In the genomic region with DNA sequence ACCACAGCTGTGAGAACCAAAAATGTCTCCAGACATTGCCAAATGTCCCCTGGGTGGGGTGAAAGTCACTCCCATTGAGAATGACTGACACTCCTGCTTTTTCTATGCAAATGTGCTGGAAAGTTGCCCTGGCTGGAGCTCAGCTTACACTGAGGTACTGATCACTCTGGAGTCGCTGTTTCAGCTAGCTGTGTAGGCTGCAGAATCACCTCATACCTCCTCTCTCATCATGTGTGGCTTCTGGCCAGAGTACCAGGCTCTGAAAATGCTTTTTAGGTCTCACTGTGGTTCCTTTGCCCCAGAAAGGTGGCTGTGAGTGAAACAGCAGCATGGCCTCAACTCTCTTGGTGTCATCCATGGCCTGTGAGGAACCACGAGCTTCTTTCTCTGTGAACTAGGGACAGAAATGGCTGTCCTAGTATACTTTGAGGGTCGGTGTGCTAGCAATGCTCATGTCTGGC, we compare ENCODE assay signal across 13 cellular contexts.
DNase-seq lines count a peak whose midpoint lies in the region; ATAC-seq, FAIRE-seq and TF ChIP-seq lines count a peak whose summit lies in the region.
"Had no signal": no experiment of that assay in that cellular context is flagged by ENCODE, and none has a peak within 500 bp of the region (broad histone marks: within the 10 kb centered on the region; RNA-seq: fewer than 3 reads in every experiment).

No MANE protein-coding gene starts in this region.

- BruUV-seq in K562 (replicated peaks; lab: Mats Ljungman, UMichigan) = no TSS peak

- peak; percentile 21 for DNase-seq in activated CD4-positive, alpha-beta memory T cell treated with anti-CD3 and anti-CD28 coated beads, Interleukin-2, amount 10 ng/mL, durations not matched to agents 7 days and 5 days
- DNase-seq in activated CD4-positive, alpha-beta memory T cell treated with anti-CD3 and anti-CD28 coated beads for 36 hours = no peak
- DNase-seq in K562 (ENCODE audit: extremely low read depth in 1 of 4, low spot score in 3 of 4) (peak in 2 of 4 experiments; percentile 20 to 31), pons (ENCODE audit: low spot score) (peak; percentile 11)
- no peak for DNase-seq in CD4-positive, alpha-beta memory T cell
- DNase-seq: activated CD4-positive, CD25-positive, alpha-beta regulatory T cell treated with anti-CD3 and anti-CD28 coated beads, Interleukin-2, amount 50 U/mL, for 72 hours; effector CD8-positive, alpha-beta T cell; hippocampal formation; NCI-H187 had no signal

- no peak overlapping the region for H3K4me3 ChIP-seq in K562
- H3K4me3 ChIP-seq in CD4-positive, alpha-beta memory T cell (ENCODE audit: low read length in 2 of 2) = no peak overlapping the region
- H3K4me3 ChIP-seq: smooth muscle cell had no signal

- WGBS in K562 (ENCODE audit: insufficient coverage, low coverage, missing lambda C conversion rate) = 0% methylated on average over 2 of the region's 3 CpGs

- H3K27ac Mint-ChIP-seq in activated CD4-positive, alpha-beta memory T cell treated with anti-CD3 and anti-CD28 coated beads, Interleukin-2, amount 10 ng/mL, durations not matched to agents 7 days and 5 days = peak overlapping the region; percentile 84
- H3K27ac Mint-ChIP-seq in activated CD4-positive, alpha-beta memory T cell treated with anti-CD3 and anti-CD28 coated beads for 36 hours = no peak overlapping the region
- no peak overlapping the region for H3K27ac Mint-ChIP-seq in CD4-positive, alpha-beta memory T cell

- H3K27me3 Mint-ChIP-seq in activated CD4-positive, alpha-beta memory T cell treated with anti-CD3 and anti-CD28 coated beads, Interleukin-2, amount 10 ng/mL, durations not matched to agents 7 days and 5 days = no peaks in the 10 kb centered on the region
- peaks cover 3% of the 10 kb centered on the region for H3K27me3 Mint-ChIP-seq in activated CD4-positive, alpha-beta memory T cell treated with anti-CD3 and anti-CD28 coated beads for 36 hours
- H3K27me3 Mint-ChIP-seq in CD4-positive, alpha-beta memory T cell = no peaks in the 10 kb centered on the region

- no peaks in the 10 kb centered on the region for H3K79me2 ChIP-seq in K562 (ENCODE audit: control insufficient read depth, insufficient read depth, low read length)

- no peaks in the 10 kb centered on the region for H3K36me3 ChIP-seq in KOPT-K1 (ENCODE audit: insufficient read depth, low read length)
- H3K36me3 ChIP-seq in K562 (ENCODE audit: control insufficient read depth, insufficient read depth, low read length) = no peaks in the 10 kb centered on the region
- H3K36me3 ChIP-seq in CD4-positive, alpha-beta memory T cell (ENCODE audit: insufficient read depth, low read length) = no peaks in the 10 kb centered on the region

- in situ Hi-C loops in K562 (cut with MboI) = no loop called here

- ATAC-seq in K562 (peak; percentile 84), GM18909 (IDR thresholded peaks at IDR 0.05; ENCODE audit: poor library complexity, unreplicated experiment) (no peak), HG02840 (IDR thresholded peaks at IDR 0.05; ENCODE audit: low FRiP score, unreplicated experiment) (no peak)

- no peak for TF ChIP-seq POLR2A in K562 (conservative IDR thresholded peaks at IDR 0.05)

- no peak for TF ChIP-seq RAD21 in K562 (CRISPR knock-in tag; conservative IDR thresholded peaks at IDR 0.05 in 1 of 2, IDR thresholded peaks at IDR 0.05 in 1 of 2)

- POLR2A ChIA-PET in activated CD4-positive, alpha-beta memory T cell treated with anti-CD3 and anti-CD28 coated beads, Interleukin-2, amount 10 ng/mL, durations not matched to agents 7 days and 5 days (lab: Charles Lee) = interaction anchor here (1.3 to 10.1 kb wide), 6 partner anchors 9 to 516 kb away, joined by 3 to 210 read pairs (median 6); no protein-coding TSS in a partner anchor
- POLR2A ChIA-PET in activated CD4-positive, alpha-beta memory T cell treated with anti-CD3 and anti-CD28 coated beads for 36 hours (lab: Charles Lee) = interaction anchor here (0.7 kb wide), 1 partner anchor 9 kb away, joined by 3 read pairs; no protein-coding TSS in a partner anchor
- POLR2A ChIA-PET in K562 (lab: Yijun Ruan, JAX) = interaction anchor here (0.7 kb wide), 1 partner anchor 34 kb away, joined by 3 read pairs; no protein-coding TSS in a partner anchor
- POLR2A ChIA-PET in CD4-positive, alpha-beta memory T cell (lab: Charles Lee; ENCODE audit: partially characterized antibody) = no interaction called here

- peak overlapping the region; percentile 15; the same call in 1 of the 2 replicates for H2AFZ ChIP-seq in K562 (ENCODE audit: low read depth, low read length)

- peaks cover 7% of the 10 kb centered on the region for H3K9me3 ChIP-seq in KOPT-K1 (ENCODE audit: insufficient read depth, low read length, poor library complexity, severe bottlenecking)
- H3K9me3 ChIP-seq in K562 (replicated peaks; ENCODE audit: control insufficient read depth, insufficient read depth, low read depth, low read length) = no peaks in the 10 kb centered on the region
- no peaks in the 10 kb centered on the region for H3K9me3 ChIP-seq in CD4-positive, alpha-beta memory T cell (ENCODE audit: control insufficient read depth in 1 of 2, low read length in 2 of 2)

- H4K20me1 ChIP-seq in K562 (replicated peaks; ENCODE audit: control insufficient read depth, insufficient read depth, low read length) = no peaks in the 10 kb centered on the region

- TF ChIP-seq EP300 in K562 (IDR thresholded peaks at IDR 0.05; ENCODE audit: low read length) = no peak

- peaks cover 22% of the 10 kb centered on the region for H3K9me3 Mint-ChIP-seq in activated CD4-positive, alpha-beta memory T cell treated with anti-CD3 and anti-CD28 coated beads, Interleukin-2, amount 10 ng/mL, durations not matched to agents 7 days and 5 days
- peaks cover 6% of the 10 kb centered on the region for H3K9me3 Mint-ChIP-seq in activated CD4-positive, alpha-beta memory T cell treated with anti-CD3 and anti-CD28 coated beads for 36 hours
- H3K9me3 Mint-ChIP-seq in CD4-positive, alpha-beta memory T cell = peaks cover 0 to 3% (median 0%) of the 10 kb centered on the region in 8 donors

- no peak for FAIRE-seq in K562 (lab: Jason Lieb, UNC)

- H3K9ac ChIP-seq in K562 (ENCODE audit: insufficient read depth in 1 of 2, low read depth in 2 of 2, low read length in 2 of 2) = no peak overlapping the region

- H3K4me1 ChIP-seq in K562 (replicated peaks in 1 of 2; ENCODE audit: control insufficient read depth in 2 of 2, insufficient read depth in 2 of 2, low read length in 2 of 2) = peaks cover 5 to 19% of the 10 kb centered on the region in 2 experiments; a peak in 3 of 5 replicates
- H3K4me1 ChIP-seq in CD4-positive, alpha-beta memory T cell (ENCODE audit: insufficient read depth, low read length) = peaks cover 34% of the 10 kb centered on the region

- H3K4me3 Mint-ChIP-seq in activated CD4-positive, alpha-beta memory T cell treated with anti-CD3 and anti-CD28 coated beads, Interleukin-2, amount 10 ng/mL, durations not matched to agents 7 days and 5 days = peak overlapping the region; percentile 16
- no peak overlapping the region for H3K4me3 Mint-ChIP-seq in activated CD4-positive, alpha-beta memory T cell treated with anti-CD3 and anti-CD28 coated beads for 36 hours
- no peak overlapping the region for H3K4me3 Mint-ChIP-seq in CD4-positive, alpha-beta memory T cell

- intact Hi-C loops in activated CD4-positive, alpha-beta memory T cell treated with anti-CD3 and anti-CD28 coated beads for 36 hours (cut with micrococcal nuclease) = loop anchor here (5.0 kb wide), 1 partner anchor 37 kb away; no protein-coding TSS in a partner anchor
- intact Hi-C loops in K562 (cut with micrococcal nuclease) = no loop called here
- intact Hi-C loops in CD4-positive, alpha-beta memory T cell (cut with micrococcal nuclease) = no loop called here

- H3K4me2 ChIP-seq in K562 (ENCODE audit: insufficient read depth, low read length) = 0 out of 2 replicates have a peak overlapping the region, but pooled peaks have one; percentile 37

- peaks cover 32% of the 10 kb centered on the region for H3K36me3 Mint-ChIP-seq in activated CD4-positive, alpha-beta memory T cell treated with anti-CD3 and anti-CD28 coated beads, Interleukin-2, amount 10 ng/mL, durations not matched to agents 7 days and 5 days (ENCODE audit: low read depth)
- no peaks in the 10 kb centered on the region for H3K36me3 Mint-ChIP-seq in activated CD4-positive, alpha-beta memory T cell treated with anti-CD3 and anti-CD28 coated beads for 36 hours
- no peaks in the 10 kb centered on the region for H3K36me3 Mint-ChIP-seq in CD4-positive, alpha-beta memory T cell

- H3K4me1 Mint-ChIP-seq in activated CD4-positive, alpha-beta memory T cell treated with anti-CD3 and anti-CD28 coated beads, Interleukin-2, amount 10 ng/mL, durations not matched to agents 7 days and 5 days = peaks cover 83% of the 10 kb centered on the region
- H3K4me1 Mint-ChIP-seq in activated CD4-positive, alpha-beta memory T cell treated with anti-CD3 and anti-CD28 coated beads for 36 hours (ENCODE audit: low read depth) = peaks cover 32% of the 10 kb centered on the region
- H3K4me1 Mint-ChIP-seq in CD4-positive, alpha-beta memory T cell = peaks cover 28 to 45% (median 37%) of the 10 kb centered on the region in 4 donors

- peaks cover 0 to 5% of the 10 kb centered on the region in 2 experiments; a peak in 1 of 5 replicates for H3K27me3 ChIP-seq in K562 (ENCODE audit: control insufficient read depth in 2 of 2, insufficient read depth in 2 of 2, low read length in 2 of 2)
- no peaks in the 10 kb centered on the region for H3K27me3 ChIP-seq in CD4-positive, alpha-beta memory T cell (ENCODE audit: insufficient read depth, low read length)

- CTCF ChIA-PET in activated CD4-positive, alpha-beta memory T cell treated with anti-CD3 and anti-CD28 coated beads, Interleukin-2, amount 10 ng/mL, durations not matched to agents 7 days and 5 days (lab: Charles Lee) = interaction anchor here (1.2 to 8.6 kb wide), 4 partner anchors 25 to 469 kb away, joined by 3 to 85 read pairs (median 22); no protein-coding TSS in a partner anchor
- CTCF ChIA-PET in activated CD4-positive, alpha-beta memory T cell treated with anti-CD3 and anti-CD28 coated beads for 36 hours (lab: Charles Lee) = interaction anchor here (1.1 to 1.8 kb wide), 2 partner anchors 34 to 425 kb away, joined by 5 to 6 read pairs; no protein-coding TSS in a partner anchor
- CTCF ChIA-PET in K562 (lab: Yijun Ruan, JAX; ENCODE audit: low intra/inter-chr PET ratio) = no interaction called here
- CTCF ChIA-PET in CD4-positive, alpha-beta memory T cell (lab: Charles Lee; ENCODE audit: partially characterized antibody) = interaction anchor here (2.3 kb wide), 1 partner anchor 424 kb away, joined by 6 read pairs; no protein-coding TSS in a partner anchor

- H3K9me1 ChIP-seq in K562 (ENCODE audit: control insufficient read depth, insufficient read depth, low read length) = no peaks in the 10 kb centered on the region

- H3K27ac ChIP-seq in KOPT-K1 (ENCODE audit: low read depth, low read length, poor library complexity, severe bottlenecking) (peak overlapping the region; percentile 100), K562 (ENCODE audit: extremely low read depth, low read depth, low read length) (no peak overlapping the region)
- H3K27ac ChIP-seq in CD4-positive, alpha-beta memory T cell (ENCODE audit: low read depth, low read length) = no peak overlapping the region

- no peak for TF ChIP-seq CTCF in K562 (IDR thresholded peaks at IDR 0.05 in 2 of 3, conservative IDR thresholded peaks at IDR 0.05 in 1 of 3; ENCODE audit: insufficient read depth in 2 of 3, low read depth in 1 of 3, low read length in 3 of 3)

Comparison
In these comparisons a context has a peak if more than half of its experiments do, and no peak if none do; other contexts are left out.
1. DNase-seq: peak in activated CD4-positive, alpha-beta memory T cell treated with anti-CD3 and anti-CD28 coated beads, Interleukin-2, amount 10 ng/mL, durations not matched to agents 7 days and 5 days (single experiment) and pons (single experiment); none in activated CD4-positive, alpha-beta memory T cell treated with anti-CD3 and anti-CD28 coated beads for 36 hours (single experiment) and CD4-positive, alpha-beta memory T cell (0 of 5).